1 cellular context compared by ENCODE assay signal in the genomic region with DNA sequence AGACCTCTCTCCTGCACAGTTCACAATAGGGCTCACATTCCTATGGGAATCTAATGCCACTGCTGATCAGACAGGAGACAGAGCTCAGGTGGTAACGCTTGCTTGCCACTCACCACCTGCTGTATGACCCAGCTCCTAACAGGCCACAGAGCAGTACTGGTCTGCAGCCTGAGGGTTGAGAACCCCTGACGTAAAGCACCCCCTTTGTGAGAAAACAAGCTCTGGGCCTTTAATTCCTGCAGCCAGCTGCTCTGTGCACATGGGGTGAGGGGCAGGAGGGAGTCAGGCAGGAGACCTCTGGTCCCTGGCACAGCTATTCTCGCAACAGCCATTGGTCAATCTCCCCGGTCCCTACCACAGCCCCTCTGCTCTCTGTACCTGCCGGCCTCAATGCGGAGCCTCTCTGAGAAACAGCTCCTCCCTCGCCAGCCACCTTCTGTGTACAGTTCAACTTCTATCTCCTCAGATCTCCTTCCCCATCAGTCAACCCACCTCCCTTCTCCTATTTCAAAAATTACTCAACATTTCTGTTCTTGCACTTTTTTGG.
TF ChIP-seq lines count a peak whose summit lies in the region.

No MANE protein-coding gene starts in this region.

TF ChIP-seq in HepG2, 621 proteins besides CTCF, POLR2A, EP300 and RAD21 (continued from another document):
- TF ChIP-seq, protein P1, sequence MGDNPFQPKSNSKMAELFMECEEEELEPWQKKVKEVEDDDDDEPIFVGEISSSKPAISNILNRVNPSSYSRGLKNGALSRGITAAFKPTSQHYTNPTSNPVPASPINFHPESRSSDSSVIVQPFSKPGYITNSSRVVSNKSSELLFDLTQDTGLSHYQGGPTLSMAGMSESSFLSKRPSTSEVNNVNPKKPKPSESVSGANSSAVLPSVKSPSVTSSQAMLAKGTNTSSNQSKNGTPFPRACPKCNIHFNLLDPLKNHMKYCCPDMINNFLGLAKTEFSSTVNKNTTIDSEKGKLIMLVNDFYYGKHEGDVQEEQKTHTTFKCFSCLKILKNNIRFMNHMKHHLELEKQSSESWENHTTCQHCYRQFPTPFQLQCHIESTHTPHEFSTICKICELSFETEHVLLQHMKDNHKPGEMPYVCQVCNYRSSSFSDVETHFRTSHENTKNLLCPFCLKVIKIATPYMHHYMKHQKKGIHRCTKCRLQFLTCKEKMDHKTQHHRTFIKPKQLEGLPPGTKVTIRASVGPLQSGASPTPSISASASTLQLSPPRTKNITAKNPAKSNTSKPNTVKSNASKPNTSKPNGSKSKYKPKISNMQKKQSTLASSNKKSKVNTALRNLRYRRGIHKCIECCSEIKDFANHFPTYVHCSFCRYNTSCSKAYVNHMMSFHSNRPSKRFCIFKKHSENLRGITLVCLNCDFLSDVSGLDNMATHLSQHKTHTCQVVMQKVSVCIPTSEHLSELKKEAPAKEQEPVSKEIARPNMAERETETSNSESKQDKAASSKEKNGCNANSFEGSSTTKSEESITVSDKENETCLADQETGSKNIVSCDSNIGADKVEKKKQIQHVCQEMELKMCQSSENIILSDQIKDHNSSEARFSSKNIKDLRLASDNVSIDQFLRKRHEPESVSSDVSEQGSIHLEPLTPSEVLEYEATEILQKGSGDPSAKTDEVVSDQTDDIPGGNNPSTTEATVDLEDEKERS (CRISPR knock-in tag; IDR thresholded peaks at IDR 0.05) = no peak
- TF ChIP-seq ZNF558 (CRISPR knock-in tag; IDR thresholded peaks at IDR 0.05; ENCODE audit: borderline replicate concordance) = no peak
- TF ChIP-seq SRSF4 (IDR thresholded peaks at IDR 0.05; ENCODE audit: low read depth, low read length, poor library complexity, severe bottlenecking) = no peak
- no peak for TF ChIP-seq NR1H2 (CRISPR knock-in tag; IDR thresholded peaks at IDR 0.05; ENCODE audit: borderline replicate concordance, low read depth)
- TF ChIP-seq ZNF12 (CRISPR knock-in tag; IDR thresholded peaks at IDR 0.05) = no peak
- no peak for TF ChIP-seq GTF3A (CRISPR knock-in tag; conservative IDR thresholded peaks at IDR 0.05)
- TF ChIP-seq POGZ (CRISPR knock-in tag; IDR thresholded peaks at IDR 0.05) = no peak
- TF ChIP-seq, protein P2, sequence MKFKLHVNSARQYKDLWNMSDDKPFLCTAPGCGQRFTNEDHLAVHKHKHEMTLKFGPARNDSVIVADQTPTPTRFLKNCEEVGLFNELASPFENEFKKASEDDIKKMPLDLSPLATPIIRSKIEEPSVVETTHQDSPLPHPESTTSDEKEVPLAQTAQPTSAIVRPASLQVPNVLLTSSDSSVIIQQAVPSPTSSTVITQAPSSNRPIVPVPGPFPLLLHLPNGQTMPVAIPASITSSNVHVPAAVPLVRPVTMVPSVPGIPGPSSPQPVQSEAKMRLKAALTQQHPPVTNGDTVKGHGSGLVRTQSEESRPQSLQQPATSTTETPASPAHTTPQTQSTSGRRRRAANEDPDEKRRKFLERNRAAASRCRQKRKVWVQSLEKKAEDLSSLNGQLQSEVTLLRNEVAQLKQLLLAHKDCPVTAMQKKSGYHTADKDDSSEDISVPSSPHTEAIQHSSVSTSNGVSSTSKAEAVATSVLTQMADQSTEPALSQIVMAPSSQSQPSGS (CRISPR knock-in tag; IDR thresholded peaks at IDR 0.05) = no peak
- peak; percentile 25; the same call in 1 of the 2 replicates for TF ChIP-seq HNF4A (CRISPR knock-in tag; IDR thresholded peaks at IDR 0.05)
- TF ChIP-seq ZNF556 (CRISPR knock-in tag; IDR thresholded peaks at IDR 0.05; ENCODE audit: borderline replicate concordance) = no peak
- no peak for TF ChIP-seq ZNF615 (CRISPR knock-in tag; IDR thresholded peaks at IDR 0.05; ENCODE audit: borderline replicate concordance)
- TF ChIP-seq, protein P3, sequence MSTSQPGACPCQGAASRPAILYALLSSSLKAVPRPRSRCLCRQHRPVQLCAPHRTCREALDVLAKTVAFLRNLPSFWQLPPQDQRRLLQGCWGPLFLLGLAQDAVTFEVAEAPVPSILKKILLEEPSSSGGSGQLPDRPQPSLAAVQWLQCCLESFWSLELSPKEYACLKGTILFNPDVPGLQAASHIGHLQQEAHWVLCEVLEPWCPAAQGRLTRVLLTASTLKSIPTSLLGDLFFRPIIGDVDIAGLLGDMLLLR (CRISPR knock-in tag; IDR thresholded peaks at IDR 0.05) = no peak
- TF ChIP-seq ZNF484 (CRISPR knock-in tag; IDR thresholded peaks at IDR 0.05; ENCODE audit: borderline replicate concordance, low read depth) = no peak
- TF ChIP-seq, protein P4, sequence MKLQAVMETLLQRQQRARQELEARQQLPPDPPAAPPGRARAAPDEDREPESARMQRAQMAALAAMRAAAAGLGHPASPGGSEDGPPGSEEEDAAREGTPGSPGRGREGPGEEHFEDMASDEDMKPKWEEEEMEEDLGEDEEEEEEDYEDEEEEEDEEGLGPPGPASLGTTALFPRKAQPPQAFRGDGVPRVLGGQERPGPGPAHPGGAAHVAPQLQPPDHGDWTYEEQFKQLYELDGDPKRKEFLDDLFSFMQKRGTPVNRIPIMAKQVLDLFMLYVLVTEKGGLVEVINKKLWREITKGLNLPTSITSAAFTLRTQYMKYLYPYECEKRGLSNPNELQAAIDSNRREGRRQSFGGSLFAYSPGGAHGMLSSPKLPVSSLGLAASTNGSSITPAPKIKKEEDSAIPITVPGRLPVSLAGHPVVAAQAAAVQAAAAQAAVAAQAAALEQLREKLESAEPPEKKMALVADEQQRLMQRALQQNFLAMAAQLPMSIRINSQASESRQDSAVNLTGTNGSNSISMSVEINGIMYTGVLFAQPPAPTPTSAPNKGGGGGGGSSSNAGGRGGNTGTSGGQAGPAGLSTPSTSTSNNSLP (IDR thresholded peaks at IDR 0.05; ENCODE audit: low read depth, low read length) = no peak
- TF ChIP-seq, protein P5, sequence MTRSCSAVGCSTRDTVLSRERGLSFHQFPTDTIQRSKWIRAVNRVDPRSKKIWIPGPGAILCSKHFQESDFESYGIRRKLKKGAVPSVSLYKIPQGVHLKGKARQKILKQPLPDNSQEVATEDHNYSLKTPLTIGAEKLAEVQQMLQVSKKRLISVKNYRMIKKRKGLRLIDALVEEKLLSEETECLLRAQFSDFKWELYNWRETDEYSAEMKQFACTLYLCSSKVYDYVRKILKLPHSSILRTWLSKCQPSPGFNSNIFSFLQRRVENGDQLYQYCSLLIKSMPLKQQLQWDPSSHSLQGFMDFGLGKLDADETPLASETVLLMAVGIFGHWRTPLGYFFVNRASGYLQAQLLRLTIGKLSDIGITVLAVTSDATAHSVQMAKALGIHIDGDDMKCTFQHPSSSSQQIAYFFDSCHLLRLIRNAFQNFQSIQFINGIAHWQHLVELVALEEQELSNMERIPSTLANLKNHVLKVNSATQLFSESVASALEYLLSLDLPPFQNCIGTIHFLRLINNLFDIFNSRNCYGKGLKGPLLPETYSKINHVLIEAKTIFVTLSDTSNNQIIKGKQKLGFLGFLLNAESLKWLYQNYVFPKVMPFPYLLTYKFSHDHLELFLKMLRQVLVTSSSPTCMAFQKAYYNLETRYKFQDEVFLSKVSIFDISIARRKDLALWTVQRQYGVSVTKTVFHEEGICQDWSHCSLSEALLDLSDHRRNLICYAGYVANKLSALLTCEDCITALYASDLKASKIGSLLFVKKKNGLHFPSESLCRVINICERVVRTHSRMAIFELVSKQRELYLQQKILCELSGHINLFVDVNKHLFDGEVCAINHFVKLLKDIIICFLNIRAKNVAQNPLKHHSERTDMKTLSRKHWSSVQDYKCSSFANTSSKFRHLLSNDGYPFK (CRISPR knock-in tag; IDR thresholded peaks at IDR 0.05; ENCODE audit: borderline replicate concordance) = no peak
- no peak for TF ChIP-seq ETV6 (CRISPR knock-in tag; conservative IDR thresholded peaks at IDR 0.05)
- no peak for TF ChIP-seq PRPF4 (IDR thresholded peaks at IDR 0.05; ENCODE audit: low read depth, low read length, poor library complexity, severe bottlenecking)
- no peak for TF ChIP-seq ZFYVE20 (CRISPR knock-in tag; IDR thresholded peaks at IDR 0.05; ENCODE audit: borderline replicate concordance, low read depth)
- TF ChIP-seq, protein P6, sequence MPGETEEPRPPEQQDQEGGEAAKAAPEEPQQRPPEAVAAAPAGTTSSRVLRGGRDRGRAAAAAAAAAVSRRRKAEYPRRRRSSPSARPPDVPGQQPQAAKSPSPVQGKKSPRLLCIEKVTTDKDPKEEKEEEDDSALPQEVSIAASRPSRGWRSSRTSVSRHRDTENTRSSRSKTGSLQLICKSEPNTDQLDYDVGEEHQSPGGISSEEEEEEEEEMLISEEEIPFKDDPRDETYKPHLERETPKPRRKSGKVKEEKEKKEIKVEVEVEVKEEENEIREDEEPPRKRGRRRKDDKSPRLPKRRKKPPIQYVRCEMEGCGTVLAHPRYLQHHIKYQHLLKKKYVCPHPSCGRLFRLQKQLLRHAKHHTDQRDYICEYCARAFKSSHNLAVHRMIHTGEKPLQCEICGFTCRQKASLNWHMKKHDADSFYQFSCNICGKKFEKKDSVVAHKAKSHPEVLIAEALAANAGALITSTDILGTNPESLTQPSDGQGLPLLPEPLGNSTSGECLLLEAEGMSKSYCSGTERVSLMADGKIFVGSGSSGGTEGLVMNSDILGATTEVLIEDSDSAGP (CRISPR knock-in tag; IDR thresholded peaks at IDR 0.05; ENCODE audit: borderline replicate concordance) = peak; percentile 79
- no peak for TF ChIP-seq ZSCAN12 (CRISPR knock-in tag; IDR thresholded peaks at IDR 0.05)
- no peak for TF ChIP-seq SNAPC2 (CRISPR knock-in tag; IDR thresholded peaks at IDR 0.05)
- peak; percentile 62; the same call in 1 of the 2 replicates for TF ChIP-seq HNF4G (IDR thresholded peaks at IDR 0.05; ENCODE audit: borderline replicate concordance, low read depth, low read length)
- TF ChIP-seq HNF4G (CRISPR knock-in tag; IDR thresholded peaks at IDR 0.05; ENCODE audit: borderline replicate concordance, low read depth) = no peak
- TF ChIP-seq, protein P7, sequence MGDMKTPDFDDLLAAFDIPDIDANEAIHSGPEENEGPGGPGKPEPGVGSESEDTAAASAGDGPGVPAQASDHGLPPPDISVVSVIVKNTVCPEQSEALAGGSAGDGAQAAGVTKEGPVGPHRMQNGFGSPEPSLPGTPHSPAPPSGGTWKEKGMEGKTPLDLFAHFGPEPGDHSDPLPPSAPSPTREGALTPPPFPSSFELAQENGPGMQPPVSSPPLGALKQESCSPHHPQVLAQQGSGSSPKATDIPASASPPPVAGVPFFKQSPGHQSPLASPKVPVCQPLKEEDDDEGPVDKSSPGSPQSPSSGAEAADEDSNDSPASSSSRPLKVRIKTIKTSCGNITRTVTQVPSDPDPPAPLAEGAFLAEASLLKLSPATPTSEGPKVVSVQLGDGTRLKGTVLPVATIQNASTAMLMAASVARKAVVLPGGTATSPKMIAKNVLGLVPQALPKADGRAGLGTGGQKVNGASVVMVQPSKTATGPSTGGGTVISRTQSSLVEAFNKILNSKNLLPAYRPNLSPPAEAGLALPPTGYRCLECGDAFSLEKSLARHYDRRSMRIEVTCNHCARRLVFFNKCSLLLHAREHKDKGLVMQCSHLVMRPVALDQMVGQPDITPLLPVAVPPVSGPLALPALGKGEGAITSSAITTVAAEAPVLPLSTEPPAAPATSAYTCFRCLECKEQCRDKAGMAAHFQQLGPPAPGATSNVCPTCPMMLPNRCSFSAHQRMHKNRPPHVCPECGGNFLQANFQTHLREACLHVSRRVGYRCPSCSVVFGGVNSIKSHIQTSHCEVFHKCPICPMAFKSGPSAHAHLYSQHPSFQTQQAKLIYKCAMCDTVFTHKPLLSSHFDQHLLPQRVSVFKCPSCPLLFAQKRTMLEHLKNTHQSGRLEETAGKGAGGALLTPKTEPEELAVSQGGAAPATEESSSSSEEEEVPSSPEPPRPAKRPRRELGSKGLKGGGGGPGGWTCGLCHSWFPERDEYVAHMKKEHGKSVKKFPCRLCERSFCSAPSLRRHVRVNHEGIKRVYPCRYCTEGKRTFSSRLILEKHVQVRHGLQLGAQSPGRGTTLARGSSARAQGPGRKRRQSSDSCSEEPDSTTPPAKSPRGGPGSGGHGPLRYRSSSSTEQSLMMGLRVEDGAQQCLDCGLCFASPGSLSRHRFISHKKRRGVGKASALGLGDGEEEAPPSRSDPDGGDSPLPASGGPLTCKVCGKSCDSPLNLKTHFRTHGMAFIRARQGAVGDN (CRISPR knock-in tag; IDR thresholded peaks at IDR 0.05) = peak; percentile 29; the same call in 1 of the 2 replicates
- no peak for TF ChIP-seq SALL2 (CRISPR knock-in tag; IDR thresholded peaks at IDR 0.05)
- no peak for TF ChIP-seq NFIC (IDR thresholded peaks at IDR 0.05; ENCODE audit: low read length)
- no peak for TF ChIP-seq ZIK1 (CRISPR knock-in tag; IDR thresholded peaks at IDR 0.05; ENCODE audit: borderline replicate concordance, low read depth)
- no peak for TF ChIP-seq GABPA (IDR thresholded peaks at IDR 0.05; ENCODE audit: low read depth, low read length)
- no peak for TF ChIP-seq GABPA (CRISPR knock-in tag; IDR thresholded peaks at IDR 0.05; ENCODE audit: low read depth)
- TF ChIP-seq, protein P8, sequence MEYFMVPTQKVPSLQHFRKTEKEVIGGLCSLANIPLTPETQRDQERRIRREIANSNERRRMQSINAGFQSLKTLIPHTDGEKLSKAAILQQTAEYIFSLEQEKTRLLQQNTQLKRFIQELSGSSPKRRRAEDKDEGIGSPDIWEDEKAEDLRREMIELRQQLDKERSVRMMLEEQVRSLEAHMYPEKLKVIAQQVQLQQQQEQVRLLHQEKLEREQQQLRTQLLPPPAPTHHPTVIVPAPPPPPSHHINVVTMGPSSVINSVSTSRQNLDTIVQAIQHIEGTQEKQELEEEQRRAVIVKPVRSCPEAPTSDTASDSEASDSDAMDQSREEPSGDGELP (IDR thresholded peaks at IDR 0.05; ENCODE audit: borderline replicate concordance, low read depth) = no peak
- TF ChIP-seq, protein P9, sequence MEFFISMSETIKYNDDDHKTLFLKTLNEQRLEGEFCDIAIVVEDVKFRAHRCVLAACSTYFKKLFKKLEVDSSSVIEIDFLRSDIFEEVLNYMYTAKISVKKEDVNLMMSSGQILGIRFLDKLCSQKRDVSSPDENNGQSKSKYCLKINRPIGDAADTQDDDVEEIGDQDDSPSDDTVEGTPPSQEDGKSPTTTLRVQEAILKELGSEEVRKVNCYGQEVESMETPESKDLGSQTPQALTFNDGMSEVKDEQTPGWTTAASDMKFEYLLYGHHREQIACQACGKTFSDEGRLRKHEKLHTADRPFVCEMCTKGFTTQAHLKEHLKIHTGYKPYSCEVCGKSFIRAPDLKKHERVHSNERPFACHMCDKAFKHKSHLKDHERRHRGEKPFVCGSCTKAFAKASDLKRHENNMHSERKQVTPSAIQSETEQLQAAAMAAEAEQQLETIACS (CRISPR knock-in tag; IDR thresholded peaks at IDR 0.05) = no peak
- TF ChIP-seq MBD4 (IDR thresholded peaks at IDR 0.05; ENCODE audit: borderline replicate concordance, low read length) = no peak
- TF ChIP-seq KLF6 (CRISPR knock-in tag; IDR thresholded peaks at IDR 0.05) = no peak
- TF ChIP-seq ZNF563 (CRISPR knock-in tag; IDR thresholded peaks at IDR 0.05) = no peak
